1 cellular context compared by ENCODE assay signal in genomic region chr18:76208632-76209308, GRCh38.
TF ChIP-seq lines count a peak whose summit lies in the region.

No MANE protein-coding gene starts in this region.

TF ChIP-seq in GM23338, 12 proteins besides CTCF, POLR2A, EP300 and RAD21 (continued from another document):
- TF ChIP-seq ZNF462 (CRISPR knock-in tag; IDR thresholded peaks at IDR 0.05) (no peak), ZNF114 (CRISPR knock-in tag; IDR thresholded peaks at IDR 0.05) (no peak), EZH2 (IDR thresholded peaks at IDR 0.05; ENCODE audit: low read depth, unreplicated experiment) (no peak)
